35 cellular contexts compared by ENCODE assay signal in genomic region chr11:86207413-86207812, GRCh38.
"Had no signal": no experiment of that assay in that cellular context is flagged by ENCODE, and none has a peak within 500 bp of the region (broad histone marks: within the 10 kb centered on the region; RNA-seq: fewer than 3 reads in every experiment).

No MANE protein-coding gene starts in this region.

- FAIRE-seq: bronchial epithelial cell, TTC549 had no signal

- H3K27ac Mint-ChIP-seq: activated B cell treated with CpG ODN at 0.5 μM for 24 hours; activated CD4-positive, alpha-beta memory T cell treated with anti-CD3 and anti-CD28 coated beads for 36 hours; activated CD4-positive, alpha-beta T cell treated with anti-CD3 and anti-CD28 coated beads, Interleukin-2, amount 10 ng/mL, durations not matched to agents 24 days and 14 days; activated CD8-positive, alpha-beta T cell treated with anti-CD3 and anti-CD28 coated beads for 36 hours; activated naive CD4-positive, alpha-beta T cell treated with anti-CD3 and anti-CD28 coated beads, Interleukin-2, amount 10 ng/mL, durations not matched to agents 7 days and 5 days; activated naive CD4-positive, alpha-beta T cell treated with anti-CD3 and anti-CD28 coated beads, Interleukin-2, amount 50 U/mL, for 24 hours; activated naive CD8-positive, alpha-beta T cell; activated naive CD8-positive, alpha-beta T cell treated with anti-CD3 and anti-CD28 coated beads, Interleukin-2, amount 10 ng/mL, durations not matched to agents 7 days and 5 days; activated naive CD8-positive, alpha-beta T cell treated with anti-CD3 and anti-CD28 coated beads, Interleukin-2, amount 50 U/mL, for 24 hours; activated T-cell treated with anti-CD3 and anti-CD28 coated beads, Interleukin-2, amount 50 U/mL, for 24 hours; activated T-helper 2 cell treated with anti-CD3 and anti-CD28 coated beads, Interferon-gamma antibody, Interleukin-2, Interleukin-4, amounts not matched to agents 10 μg/mL and 5 μg/mL and 100 μg/mL, durations not matched to agents 14 hours and 24 hours and 36 hours; brain; T-helper 1 cell treated with Interleukin-12 subunit alpha and Interleukin-12 subunit beta and Interleukin-4 antibody, amounts not matched to agents 30 μg/mL and 1 μg/mL, for 36 hours; T-helper 2 cell treated with Interferon-gamma antibody and Interleukin-4, amounts not matched to agents 5 μg/mL and 100 μg/mL, for 36 hours had no signal

- H3K4me1 ChIP-seq: ascending aorta had no signal

- H3K27ac ChIP-seq: ascending aorta, cardiac muscle cell, VCaP had no signal

- H3K4me1 Mint-ChIP-seq: activated naive CD8-positive, alpha-beta T cell treated with anti-CD3 and anti-CD28 coated beads, Interleukin-2, amount 10 ng/mL, durations not matched to agents 7 days and 5 days; brain; central memory CD8-positive, alpha-beta T cell had no signal

- ATAC-seq: activated CD8-positive, alpha-beta T cell treated with anti-CD3 and anti-CD28 coated beads for 36 hours; activated naive CD8-positive, alpha-beta T cell treated with anti-CD3 and anti-CD28 coated beads, Interleukin-2, amount 50 U/mL, for 24 hours had no signal

- H3K9me3 Mint-ChIP-seq: activated B cell treated with CpG ODN at 0.5 μM for 24 hours; activated CD4-positive, alpha-beta memory T cell treated with anti-CD3 and anti-CD28 coated beads for 36 hours; activated CD4-positive, alpha-beta T cell treated with anti-CD3 and anti-CD28 coated beads, Interleukin-2, amount 10 ng/mL, durations not matched to agents 24 days and 14 days; activated CD8-positive, alpha-beta T cell treated with anti-CD3 and anti-CD28 coated beads for 36 hours; activated naive CD4-positive, alpha-beta T cell treated with anti-CD3 and anti-CD28 coated beads, Interleukin-2, amount 10 ng/mL, durations not matched to agents 7 days and 5 days; activated naive CD4-positive, alpha-beta T cell treated with anti-CD3 and anti-CD28 coated beads, Interleukin-2, amount 50 U/mL, for 24 hours; activated naive CD8-positive, alpha-beta T cell treated with anti-CD3 and anti-CD28 coated beads, Interleukin-2, amount 50 U/mL, for 24 hours; central memory CD8-positive, alpha-beta T cell; T-helper 2 cell treated with Interferon-gamma antibody and Interleukin-4, amounts not matched to agents 5 μg/mL and 100 μg/mL, for 36 hours had no signal

- H3K9me3 ChIP-seq: ascending aorta had no signal

- H3K27me3 ChIP-seq: ascending aorta had no signal

- H3K36me3 Mint-ChIP-seq: activated CD4-positive, alpha-beta memory T cell treated with anti-CD3 and anti-CD28 coated beads for 36 hours; activated naive CD4-positive, alpha-beta T cell treated with anti-CD3 and anti-CD28 coated beads, Interleukin-2, amount 10 ng/mL, durations not matched to agents 7 days and 5 days; activated naive CD4-positive, alpha-beta T cell treated with anti-CD3 and anti-CD28 coated beads, Interleukin-2, amount 50 U/mL, for 24 hours; activated naive CD8-positive, alpha-beta T cell; activated naive CD8-positive, alpha-beta T cell treated with anti-CD3 and anti-CD28 coated beads, Interleukin-2, amount 10 ng/mL, durations not matched to agents 7 days and 5 days; brain had no signal

- H3K27me3 Mint-ChIP-seq: activated B cell treated with CpG ODN at 0.5 μM for 24 hours; activated CD4-positive, alpha-beta memory T cell treated with anti-CD3 and anti-CD28 coated beads for 36 hours; activated CD4-positive, alpha-beta T cell treated with anti-CD3 and anti-CD28 coated beads, Interleukin-2, amount 10 ng/mL, durations not matched to agents 24 days and 14 days; activated CD8-positive, alpha-beta T cell treated with anti-CD3 and anti-CD28 coated beads for 36 hours; activated naive CD4-positive, alpha-beta T cell treated with anti-CD3 and anti-CD28 coated beads, Interleukin-2, amount 10 ng/mL, durations not matched to agents 7 days and 5 days; activated naive CD4-positive, alpha-beta T cell treated with anti-CD3 and anti-CD28 coated beads, Interleukin-2, amount 50 U/mL, for 24 hours; activated naive CD8-positive, alpha-beta T cell; activated naive CD8-positive, alpha-beta T cell treated with anti-CD3 and anti-CD28 coated beads, Interleukin-2, amount 10 ng/mL, durations not matched to agents 7 days and 5 days; activated naive CD8-positive, alpha-beta T cell treated with anti-CD3 and anti-CD28 coated beads, Interleukin-2, amount 50 U/mL, for 24 hours; activated T-cell treated with anti-CD3 and anti-CD28 coated beads, Interleukin-2, amount 50 U/mL, for 24 hours; brain; central memory CD8-positive, alpha-beta T cell had no signal

- DNase-seq: activated B cell treated with CpG ODN at 0.5 μM for 24 hours; activated CD4-positive, alpha-beta memory T cell treated with anti-CD3 and anti-CD28 coated beads for 36 hours; activated CD4-positive, alpha-beta T cell treated with anti-CD3 and anti-CD28 coated beads for 4 hours; activated CD4-positive, alpha-beta T cell treated with anti-CD3 and anti-CD28 coated beads, Interleukin-2, amount 10 ng/mL, durations not matched to agents 24 days and 14 days; activated CD4-positive, alpha-beta T cell treated with anti-CD3 and anti-CD28 coated beads, Interleukin-2, amount 50 U/mL, for 1 hour; activated CD4-positive, alpha-beta T cell treated with anti-CD3 and anti-CD28 coated beads, Interleukin-2, amount 50 U/mL, for 4 hours; activated CD4-positive, CD25-positive, alpha-beta regulatory T cell treated with anti-CD3 and anti-CD28 coated beads, Interleukin-2, amount 50 U/mL, for 72 hours; activated CD8-positive, alpha-beta memory T cell treated with anti-CD3 and anti-CD28 coated beads, Interleukin-2, amount 50 U/mL, for 4 hours; activated CD8-positive, alpha-beta T cell treated with anti-CD3 and anti-CD28 coated beads for 36 hours; activated effector memory CD4-positive, alpha-beta T cell treated with Interleukin-2 at 50 U/mL for 16 hours; activated gamma-delta T cell; activated naive CD4-positive, alpha-beta T cell treated with anti-CD3 and anti-CD28 coated beads, Interleukin-2, amount 10 ng/mL, durations not matched to agents 7 days and 5 days; activated naive CD4-positive, alpha-beta T cell treated with Interleukin-2 at 50 U/mL for 16 hours; activated naive CD8-positive, alpha-beta T cell treated with anti-CD3 and anti-CD28 coated beads, Interleukin-2, amount 10 ng/mL, durations not matched to agents 7 days and 5 days; activated naive CD8-positive, alpha-beta T cell treated with anti-CD3 and anti-CD28 coated beads, Interleukin-2, amount 50 U/mL, for 24 hours; activated T-cell treated with anti-CD3 and anti-CD28 coated beads, Interleukin-2, amount 50 U/mL, for 24 hours; activated T-cell treated with anti-CD3 and anti-CD28 coated beads, Interleukin-2, amount 50 U/mL, for 48 hours; amygdala; anterior cingulate cortex; caudate nucleus; cerebellar nuclear complex; T-helper 2 cell; T-helper 9 cell had no signal

- H3K4me3 Mint-ChIP-seq: activated B cell treated with CpG ODN at 0.5 μM for 24 hours; activated CD4-positive, alpha-beta memory T cell treated with anti-CD3 and anti-CD28 coated beads for 36 hours; activated CD4-positive, alpha-beta T cell treated with anti-CD3 and anti-CD28 coated beads, Interleukin-2, amount 10 ng/mL, durations not matched to agents 24 days and 14 days; activated CD8-positive, alpha-beta T cell treated with anti-CD3 and anti-CD28 coated beads for 36 hours; activated naive CD4-positive, alpha-beta T cell treated with anti-CD3 and anti-CD28 coated beads, Interleukin-2, amount 10 ng/mL, durations not matched to agents 7 days and 5 days; activated naive CD4-positive, alpha-beta T cell treated with anti-CD3 and anti-CD28 coated beads, Interleukin-2, amount 50 U/mL, for 24 hours; activated naive CD8-positive, alpha-beta T cell; activated naive CD8-positive, alpha-beta T cell treated with anti-CD3 and anti-CD28 coated beads, Interleukin-2, amount 10 ng/mL, durations not matched to agents 7 days and 5 days; activated naive CD8-positive, alpha-beta T cell treated with anti-CD3 and anti-CD28 coated beads, Interleukin-2, amount 50 U/mL, for 24 hours; activated T-cell treated with anti-CD3 and anti-CD28 coated beads, Interleukin-2, amount 50 U/mL, for 24 hours; brain; central memory CD8-positive, alpha-beta T cell; T-helper 1 cell treated with Interleukin-12 subunit alpha and Interleukin-12 subunit beta and Interleukin-4 antibody, amounts not matched to agents 30 μg/mL and 1 μg/mL, for 36 hours; T-helper 2 cell treated with Interferon-gamma antibody and Interleukin-4, amounts not matched to agents 5 μg/mL and 100 μg/mL, for 36 hours had no signal

- H3K4me3 ChIP-seq: ascending aorta, cardiac muscle cell had no signal

- H3K36me3 ChIP-seq: ascending aorta, cardiac muscle cell had no signal
